In the genomic region with DNA sequence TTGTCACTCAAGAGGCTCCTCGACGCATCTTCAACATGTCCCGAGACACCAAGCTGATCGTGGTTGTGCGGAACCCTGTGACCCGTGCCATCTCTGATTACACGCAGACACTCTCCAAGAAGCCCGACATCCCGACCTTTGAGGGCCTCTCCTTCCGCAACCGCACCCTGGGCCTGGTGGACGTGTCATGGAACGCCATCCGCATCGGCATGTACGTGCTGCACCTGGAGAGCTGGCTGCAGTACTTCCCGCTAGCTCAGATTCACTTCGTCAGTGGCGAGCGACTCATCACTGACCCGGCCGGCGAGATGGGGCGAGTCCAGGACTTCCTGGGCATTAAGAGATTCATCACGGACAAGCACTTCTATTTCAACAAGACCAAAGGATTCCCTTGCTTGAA, we compare ENCODE assay signal across 28 cellular contexts.
"Had no signal": no experiment of that assay in that cellular context is flagged by ENCODE, and none has a peak within 500 bp of the region (broad histone marks: within the 10 kb centered on the region; RNA-seq: fewer than 3 reads in every experiment).

No MANE protein-coding gene starts in this region.

- H3K4me3 ChIP-seq: esophagus muscularis mucosa, heart right ventricle, left lung, pancreas, right atrium auricular region, smooth muscle cell, suprapubic skin, transverse colon, upper lobe of right lung, vagina had no signal

- H3K27me3 ChIP-seq: left lung, pancreas, right atrium auricular region, suprapubic skin, upper lobe of right lung, vagina had no signal

- H3K27ac ChIP-seq: esophagus muscularis mucosa, heart right ventricle, left lung, pancreas, right atrium auricular region, suprapubic skin, transverse colon, upper lobe of right lung, vagina had no signal

- H3K36me3 ChIP-seq: esophagus muscularis mucosa, heart right ventricle, left lung, pancreas, right atrium auricular region, suprapubic skin, transverse colon, upper lobe of right lung, vagina had no signal

- H3K36me3 Mint-ChIP-seq: naive thymus-derived CD8-positive, alpha-beta T cell had no signal

- H3K9me3 ChIP-seq: esophagus muscularis mucosa, heart right ventricle, left lung, pancreas, right atrium auricular region, suprapubic skin, transverse colon, upper lobe of right lung, vagina had no signal

- DNase-seq: cortex of kidney; effector CD4-positive, alpha-beta T cell; foreskin melanocyte; glutamatergic neuron; heart right ventricle; hippocampal formation; left cardiac atrium; naive thymus-derived CD8-positive, alpha-beta T cell; nephron progenitor cell; occipital lobe; pancreas; stimulated activated CD4-positive, alpha-beta T cell treated with anti-CD3 and anti-CD28 coated beads, Interleukin-12 subunit alpha, Interleukin-12 subunit beta, amount 100 ng/mL, for 4 hours; stimulated activated CD4-positive, alpha-beta T cell treated with anti-CD3 and anti-CD28 coated beads, Interleukin-1b, Interleukin-23, amount 100 ng/mL, for 48 hours; stimulated activated CD4-positive, alpha-beta T cell treated with anti-CD3 and anti-CD28 coated beads, Interleukin-4, amount 100 ng/mL, for 1 hour; stimulated activated CD8-positive, alpha-beta memory T cell treated with anti-CD3 and anti-CD28 coated beads, Interleukin-4, amount 100 ng/mL, for 48 hours; stimulated activated naive CD4-positive, alpha-beta T cell; stimulated activated naive CD8-positive, alpha-beta T cell treated with anti-CD3 and anti-CD28 coated beads, Interleukin-15, amount 100 ng/mL, for 72 hours; transverse colon; upper lobe of right lung had no signal

- H3K4me3 Mint-ChIP-seq: naive thymus-derived CD8-positive, alpha-beta T cell; nephron progenitor cell; stimulated activated naive CD8-positive, alpha-beta T cell treated with anti-CD3 and anti-CD28 coated beads, Interleukin-15, amount 100 ng/mL, for 72 hours had no signal

- H3K4me1 ChIP-seq: esophagus muscularis mucosa, heart right ventricle, left lung, pancreas, right atrium auricular region, suprapubic skin, transverse colon, upper lobe of right lung, vagina had no signal

- FAIRE-seq: islet of Langerhans, pancreas had no signal

- H3K9me3 Mint-ChIP-seq: naive thymus-derived CD8-positive, alpha-beta T cell; nephron progenitor cell; stimulated activated naive CD8-positive, alpha-beta T cell treated with anti-CD3 and anti-CD28 coated beads, Interleukin-15, amount 100 ng/mL, for 72 hours had no signal

- H3K4me2 ChIP-seq: smooth muscle cell had no signal

- ATAC-seq: heart right ventricle; left cardiac atrium; left lung; naive thymus-derived CD8-positive, alpha-beta T cell; pancreas; sciatic nerve; stimulated activated naive CD8-positive, alpha-beta T cell treated with anti-CD3 and anti-CD28 coated beads, Interleukin-15, amount 100 ng/mL, for 72 hours; upper lobe of right lung had no signal

- H3K4me1 Mint-ChIP-seq: naive thymus-derived CD8-positive, alpha-beta T cell; nephron progenitor cell; stimulated activated naive CD8-positive, alpha-beta T cell treated with anti-CD3 and anti-CD28 coated beads, Interleukin-15, amount 100 ng/mL, for 72 hours had no signal

- H3K27ac Mint-ChIP-seq: naive thymus-derived CD8-positive, alpha-beta T cell; progenitor cell of endocrine pancreas; stimulated activated naive CD8-positive, alpha-beta T cell treated with anti-CD3 and anti-CD28 coated beads, Interleukin-15, amount 100 ng/mL, for 72 hours had no signal
